ENCODE assay signal across 1 cellular context in genomic region chr2:47225061-47225783, GRCh38.
TF ChIP-seq lines count a peak whose summit lies in the region.

No MANE protein-coding gene starts in this region.

TF ChIP-seq in HepG2, 621 proteins besides CTCF, POLR2A, EP300 and RAD21 (continued from another document and continues in another):
- TF ChIP-seq GLMP (CRISPR knock-in tag; IDR thresholded peaks at IDR 0.05; ENCODE audit: borderline replicate concordance): no peak
- no peak for TF ChIP-seq ZNF841 (CRISPR knock-in tag; IDR thresholded peaks at IDR 0.05; ENCODE audit: borderline replicate concordance)
- TF ChIP-seq MLXIP (CRISPR knock-in tag; IDR thresholded peaks at IDR 0.05; ENCODE audit: borderline replicate concordance): no peak
- TF ChIP-seq GPN1 (CRISPR knock-in tag; IDR thresholded peaks at IDR 0.05; ENCODE audit: borderline replicate concordance): no peak
- TF ChIP-seq ZNF281 (CRISPR knock-in tag; IDR thresholded peaks at IDR 0.05; ENCODE audit: borderline replicate concordance): peak; percentile 95
- peak; percentile 66; the same call in 1 of the 2 replicates for TF ChIP-seq FOXK1 (CRISPR knock-in tag; IDR thresholded peaks at IDR 0.05; ENCODE audit: borderline replicate concordance, low read depth)
- no peak for TF ChIP-seq IRF1 (CRISPR knock-in tag; IDR thresholded peaks at IDR 0.05; ENCODE audit: low read depth)
- no peak for TF ChIP-seq ZHX2 (IDR thresholded peaks at IDR 0.05; ENCODE audit: low read depth)
- no peak for TF ChIP-seq ZHX2 (CRISPR knock-in tag; IDR thresholded peaks at IDR 0.05; ENCODE audit: borderline replicate concordance)
- no peak for TF ChIP-seq ZNF883 (CRISPR knock-in tag; IDR thresholded peaks at IDR 0.05; ENCODE audit: not compliant biosample characterization)
- no peak for TF ChIP-seq SNAPC4 (CRISPR knock-in tag; IDR thresholded peaks at IDR 0.05)
- TF ChIP-seq HNF1A (IDR thresholded peaks at IDR 0.05; ENCODE audit: low read depth): peak; percentile 34; the same call in 1 of the 2 replicates
- peak; percentile 59; the same call in 1 of the 2 replicates for TF ChIP-seq HNF1A (CRISPR knock-in tag; IDR thresholded peaks at IDR 0.05; ENCODE audit: borderline replicate concordance)
- TF ChIP-seq MIER2 (CRISPR knock-in tag; IDR thresholded peaks at IDR 0.05): peak; percentile 56; the same call in 1 of the 2 replicates
- TF ChIP-seq ZNF121 (CRISPR knock-in tag; IDR thresholded peaks at IDR 0.05): 0 out of 2 replicates have a peak, but pooled peaks have one; percentile 49
- TF ChIP-seq KLF11 (CRISPR knock-in tag; IDR thresholded peaks at IDR 0.05): 0 out of 2 replicates have a peak, but pooled peaks have one; percentile 47
- TF ChIP-seq IRF9 (CRISPR knock-in tag; IDR thresholded peaks at IDR 0.05; ENCODE audit: borderline replicate concordance): peak; percentile 85
- TF ChIP-seq CEBPG (CRISPR knock-in tag; IDR thresholded peaks at IDR 0.05): peak; percentile 89
- no peak for TF ChIP-seq EEA1 (CRISPR knock-in tag; IDR thresholded peaks at IDR 0.05; ENCODE audit: borderline replicate concordance)
- TF ChIP-seq CREB1 (IDR thresholded peaks at IDR 0.05): peak; percentile 58
- TF ChIP-seq CREB1 (CRISPR knock-in tag; IDR thresholded peaks at IDR 0.05): peak; percentile 86
- no peak for TF ChIP-seq KMT2A (CRISPR knock-in tag; IDR thresholded peaks at IDR 0.05)
- no peak for TF ChIP-seq ZBTB46 (CRISPR knock-in tag; IDR thresholded peaks at IDR 0.05; ENCODE audit: borderline replicate concordance)
- no peak for TF ChIP-seq ZNF264 (CRISPR knock-in tag; IDR thresholded peaks at IDR 0.05)
